Comparison of ENCODE assay signal across 1 cellular context in the genomic region with DNA sequence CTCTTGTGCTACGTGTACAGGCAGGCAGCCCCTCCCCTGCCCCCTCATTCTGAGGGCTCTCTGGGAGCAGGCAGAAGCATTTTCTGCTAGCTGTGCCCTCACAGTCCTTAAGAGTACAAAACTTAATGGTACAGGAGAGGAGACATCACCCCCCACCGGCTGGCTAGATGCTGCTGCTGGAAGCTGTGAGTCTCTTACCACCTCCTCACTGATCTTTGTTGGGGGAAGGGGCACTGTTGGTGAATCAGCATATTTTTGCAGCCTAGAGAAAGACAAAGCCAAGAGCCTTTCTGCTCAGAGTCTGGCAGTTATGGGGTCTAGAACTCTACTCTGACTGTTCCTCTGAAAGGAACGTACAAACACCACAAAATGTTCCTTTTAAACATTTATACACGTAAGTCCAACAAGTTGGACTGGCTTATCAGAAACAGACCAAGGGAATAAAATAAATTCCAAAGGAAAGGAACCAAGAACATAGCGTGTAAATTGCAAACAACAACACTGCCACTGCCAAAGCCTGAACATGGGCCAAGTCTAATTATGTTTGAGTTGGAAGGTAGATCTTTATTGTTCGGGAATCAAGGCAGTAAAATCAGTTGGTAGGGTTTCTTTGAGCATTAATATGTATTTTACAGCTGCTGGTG.
TF ChIP-seq lines count a peak whose summit lies in the region.

No MANE protein-coding gene starts in this region.

TF ChIP-seq in H1, 55 proteins besides CTCF, POLR2A, EP300 and RAD21:
- TF ChIP-seq TAF7 (optimal IDR thresholded peaks at IDR 0.05; ENCODE audit: borderline replicate concordance, low read depth, low read length): no peak
- TF ChIP-seq SP1 (IDR thresholded peaks at IDR 0.05; ENCODE audit: low read depth, low read length): 0 out of 2 replicates have a peak, but pooled peaks have one; percentile 36
- peak; percentile 89 for TF ChIP-seq MAFK (IDR thresholded peaks at IDR 0.05; ENCODE audit: low read depth, low read length)
- no peak for TF ChIP-seq SP2 (IDR thresholded peaks at IDR 0.05; ENCODE audit: low read length)
- no peak for TF ChIP-seq TBP (IDR thresholded peaks at IDR 0.05; ENCODE audit: low read depth, low read length)
- no peak for TF ChIP-seq CBX5 (IDR thresholded peaks at IDR 0.05; ENCODE audit: low read depth, low read length)
- no peak for TF ChIP-seq NANOG (IDR thresholded peaks at IDR 0.05; ENCODE audit: insufficient read depth, low read depth, low read length, poor library complexity, severe bottlenecking)
- peak; percentile 96 for TF ChIP-seq BACH1 (IDR thresholded peaks at IDR 0.05; ENCODE audit: low read length)
